ENCODE assay signal across 26 cellular contexts in the genomic region with DNA sequence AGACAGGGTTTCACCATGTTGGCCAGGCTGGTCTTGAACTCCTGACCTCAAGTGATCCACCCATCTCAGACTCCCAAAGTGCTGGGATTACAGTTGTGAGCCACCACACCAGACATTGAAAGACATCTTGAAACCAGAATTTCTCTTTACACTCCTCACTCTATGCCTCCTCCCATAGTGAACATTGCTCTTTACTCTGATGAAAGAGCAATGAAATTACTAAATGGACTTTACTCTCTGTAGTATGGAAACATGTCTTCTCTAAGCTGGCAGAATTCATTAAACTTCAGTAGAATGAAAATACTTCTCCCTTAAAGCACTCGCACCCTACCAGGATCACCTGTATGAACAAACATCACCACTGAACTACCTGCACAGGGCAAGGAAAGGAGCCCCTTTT.
"Had no signal": no experiment of that assay in that cellular context is flagged by ENCODE, and none has a peak within 500 bp of the region (broad histone marks: within the 10 kb centered on the region; RNA-seq: fewer than 3 reads in every experiment).

No MANE protein-coding gene starts in this region.

- H3K27ac ChIP-seq: adrenal gland, body of pancreas, colonic mucosa had no signal

- H3K4me3 ChIP-seq: adrenal gland, body of pancreas, colonic mucosa had no signal

- H3K27me3 ChIP-seq: adrenal gland, body of pancreas, colonic mucosa had no signal

- H3K36me3 ChIP-seq: adrenal gland, colonic mucosa had no signal

- H3K9me3 ChIP-seq: adrenal gland, body of pancreas, colonic mucosa had no signal

- DNase-seq: activated CD4-positive, alpha-beta memory T cell treated with anti-CD3 and anti-CD28 coated beads for 36 hours; activated CD4-positive, alpha-beta T cell treated with anti-CD3 and anti-CD28 coated beads, Interleukin-2, amount 10 ng/mL, durations not matched to agents 24 days and 14 days; activated CD8-positive, alpha-beta memory T cell treated with anti-CD3 and anti-CD28 coated beads, Interleukin-2, amount 10 ng/mL, durations not matched to agents 7 days and 5 days; activated CD8-positive, alpha-beta memory T cell treated with anti-CD3 and anti-CD28 coated beads, Interleukin-2, amount 50 U/mL, for 4 hours; activated CD8-positive, alpha-beta T cell treated with anti-CD3 and anti-CD28 coated beads, Interleukin-2, amount 10 ng/mL, durations not matched to agents 7 days and 5 days; activated effector memory CD4-positive, alpha-beta T cell treated with anti-CD3 and anti-CD28 coated beads, Interleukin-2, amount 50 U/mL, for 16 hours; activated naive CD4-positive, alpha-beta T cell treated with anti-CD3 and anti-CD28 coated beads for 36 hours; activated naive CD8-positive, alpha-beta T cell treated with anti-CD3 and anti-CD28 coated beads for 36 hours; activated naive CD8-positive, alpha-beta T cell treated with anti-CD3 and anti-CD28 coated beads, Interleukin-2, amount 50 U/mL, for 24 hours; activated T-cell treated with anti-CD3 and anti-CD28 coated beads, Interleukin-2, amount 50 U/mL, for 1 hour; activated T-cell treated with anti-CD3 and anti-CD28 coated beads, Interleukin-2, amount 50 U/mL, for 48 hours; adrenal gland; amygdala; aorta; body of pancreas; central memory CD4-positive, alpha-beta T cell; cerebellar nuclear complex; colonic mucosa; effector memory CD4-positive, alpha-beta T cell; endodermal cell; foreskin fibroblast; head of caudate nucleus; SW 1271; T-helper 1 cell; T-helper 17 cell; T1000 had no signal

- H3K4me1 ChIP-seq: adrenal gland, body of pancreas, colonic mucosa had no signal

- ATAC-seq: activated CD8-positive, alpha-beta memory T cell treated with anti-CD3 and anti-CD28 coated beads, Interleukin-2, amount 10 ng/mL, durations not matched to agents 7 days and 5 days; activated CD8-positive, alpha-beta T cell treated with anti-CD3 and anti-CD28 coated beads, Interleukin-2, amount 10 ng/mL, durations not matched to agents 7 days and 5 days; activated naive CD8-positive, alpha-beta T cell treated with anti-CD3 and anti-CD28 coated beads, Interleukin-2, amount 50 U/mL, for 24 hours; body of pancreas; T-helper 17 cell had no signal
